Comparison of ENCODE assay signal across 10 cellular contexts in the genomic region with DNA sequence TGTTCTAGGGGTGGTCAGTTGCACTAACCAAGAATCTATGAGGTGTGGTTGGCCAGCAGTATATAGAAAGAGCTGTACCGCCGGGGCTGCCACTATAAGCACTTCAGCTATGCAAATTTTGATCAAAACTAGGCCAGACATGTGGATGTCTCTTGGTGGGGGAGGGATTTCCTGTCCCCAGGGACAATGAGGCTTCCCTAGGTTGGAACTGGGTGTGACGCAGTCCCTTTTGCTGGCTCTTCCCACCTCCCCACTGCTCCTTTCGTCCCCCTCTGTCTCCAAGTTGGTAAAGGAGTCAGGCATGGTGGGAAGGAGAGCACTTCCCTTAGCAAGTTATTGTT. TPM values are rescaled to one million over a fixed set of nuclear protein-coding genes. Genes with fewer than 3 reads are reported as not detected.
DNase-seq lines count a peak whose midpoint lies in the region; ATAC-seq, FAIRE-seq and TF ChIP-seq lines count a peak whose summit lies in the region.
"Had no signal": no experiment of that assay in that cellular context is flagged by ENCODE, and none has a peak within 500 bp of the region (broad histone marks: within the 10 kb centered on the region; RNA-seq: fewer than 3 reads in every experiment).

No MANE protein-coding gene starts in this region.

- intact Hi-C loops in K562 (cut with micrococcal nuclease): no loop called here

- WGBS in K562 (ENCODE audit: insufficient coverage, low coverage, missing lambda C conversion rate): 52% methylated on average over 4 of the region's 4 CpGs

- H4K20me1 ChIP-seq in K562 (replicated peaks; ENCODE audit: control insufficient read depth, insufficient read depth, low read length): no peaks in the 10 kb centered on the region

- H2AFZ ChIP-seq in K562 (ENCODE audit: low read depth, low read length): peak overlapping the region; percentile 78

- no peak for FAIRE-seq in K562 (lab: Jason Lieb, UNC)

- POLR2A ChIA-PET in K562 (lab: Yijun Ruan, JAX): interaction anchor here (1.2 to 2.2 kb wide), 2 partner anchors 13 to 245 kb away, joined by 4 to 19 read pairs; a partner anchor contains a TSS
- POLR2A ChIA-PET in GM10248 (lab: Yijun Ruan, JAX): no interaction called here

- TF ChIP-seq EP300 in K562 (IDR thresholded peaks at IDR 0.05; ENCODE audit: low read length): no peak

- peaks cover 19% of the 10 kb centered on the region; the same call in 2 of the 3 replicates for H3K36me3 ChIP-seq in K562 (ENCODE audit: control insufficient read depth, insufficient read depth, low read length)

- H3K9ac ChIP-seq in K562 (ENCODE audit: insufficient read depth in 1 of 2, low read depth in 2 of 2, low read length in 2 of 2): peak overlapping the region; percentile 38 to 82; a peak in 3 of 4 replicates

- H3K27me3 ChIP-seq in K562 (ENCODE audit: control insufficient read depth in 2 of 2, insufficient read depth in 2 of 2, low read length in 2 of 2): no peaks in the 10 kb centered on the region

- no peaks in the 10 kb centered on the region for H3K9me1 ChIP-seq in K562 (ENCODE audit: control insufficient read depth, insufficient read depth, low read length)

- CTCF ChIA-PET in K562 (lab: Yijun Ruan, JAX; ENCODE audit: low intra/inter-chr PET ratio) (no interaction called here), GM10248 (lab: Yijun Ruan, JAX) (interaction anchor here (1.2 kb wide), 1 partner anchor 13 kb away, joined by 4 read pairs; a partner anchor contains a TSS)

- ATAC-seq in HG03378 (IDR thresholded peaks at IDR 0.05; ENCODE audit: unreplicated experiment): peak; percentile 68
- ATAC-seq in K562: peak; percentile 60
- no peak for ATAC-seq in GM21825 (IDR thresholded peaks at IDR 0.05; ENCODE audit: unreplicated experiment)

- H3K27ac ChIP-seq in K562 (ENCODE audit: extremely low read depth, low read depth, low read length) (peak overlapping the region; percentile 61), substantia nigra (ENCODE audit: low read depth, low read length, poor library complexity, severe bottlenecking) (peak overlapping the region; percentile 82)
- H3K27ac ChIP-seq: 22Rv1 had no signal

- H3K9me3 ChIP-seq in K562 (replicated peaks; ENCODE audit: control insufficient read depth, insufficient read depth, low read depth, low read length): no peaks in the 10 kb centered on the region

- TF ChIP-seq RAD21 in K562 (CRISPR knock-in tag; conservative IDR thresholded peaks at IDR 0.05 in 1 of 2, IDR thresholded peaks at IDR 0.05 in 1 of 2): no peak

- H3K4me3 ChIP-seq in K562: no peak overlapping the region

- peak; percentile 34 for DNase-seq in NCI-H82 (lab: John Stamatoyannopoulos, UW)
- DNase-seq in NCI-H82 treated with DMSO at 0.1 percent for 48 hours (lab: John Stamatoyannopoulos, UW; ENCODE audit: unreplicated experiment): no peak
- peak in 2 of 4 experiments; percentile 29 to 47 for DNase-seq in K562 (ENCODE audit: extremely low read depth in 1 of 4, low spot score in 3 of 4)
- no peak for DNase-seq in substantia nigra (lab: John Stamatoyannopoulos, UW)
- DNase-seq in GM10248 (ENCODE audit: extremely low spot score): no peak
- DNase-seq in GM19240 (ENCODE audit: insufficient read length, low spot score): no peak
- DNase-seq: activated CD4-positive, alpha-beta T cell treated with anti-CD3 and anti-CD28 coated beads, Interleukin-2, amount 50 U/mL, for 4 hours had no signal

- TF ChIP-seq CTCF in K562 (IDR thresholded peaks at IDR 0.05 in 2 of 3, conservative IDR thresholded peaks at IDR 0.05 in 1 of 3; ENCODE audit: insufficient read depth in 2 of 3, low read depth in 1 of 3, low read length in 3 of 3) (no peak), GM10248 (IDR thresholded peaks at IDR 0.05; ENCODE audit: control extremely low read depth, extremely low read depth, low read depth, missing control alignments) (no peak)

- H3K4me1 ChIP-seq in K562 (replicated peaks in 1 of 2; ENCODE audit: control insufficient read depth in 2 of 2, insufficient read depth in 2 of 2, low read length in 2 of 2): peaks cover 22 to 43% of the 10 kb centered on the region in 2 experiments

- no TSS peak for BruUV-seq in K562 (replicated peaks; lab: Mats Ljungman, UMichigan)

- peak overlapping the region; percentile 67 for H3K4me2 ChIP-seq in K562 (ENCODE audit: insufficient read depth, low read length)

- H3K79me2 ChIP-seq in K562 (ENCODE audit: control insufficient read depth, insufficient read depth, low read length): peaks cover 14% of the 10 kb centered on the region; the same call in 2 of the 3 replicates

- in situ Hi-C loops in K562 (cut with MboI): no loop called here

- TF ChIP-seq POLR2A in K562 (conservative IDR thresholded peaks at IDR 0.05): 0 out of 2 replicates have a peak, but pooled peaks have one; percentile 24

TF ChIP-seq in K562, 482 proteins besides CTCF, POLR2A, EP300 and RAD21 (continues in another document):
- no peak for TF ChIP-seq SMARCC2 (IDR thresholded peaks at IDR 0.05; ENCODE audit: low read depth)
- no peak for TF ChIP-seq ZFPM2 (CRISPR knock-in tag; IDR thresholded peaks at IDR 0.05)
- TF ChIP-seq ZNF75A (CRISPR knock-in tag; IDR thresholded peaks at IDR 0.05): no peak
- no peak for TF ChIP-seq ASH1L (IDR thresholded peaks at IDR 0.05; ENCODE audit: borderline replicate concordance, low read depth, partially characterized antibody)
- no peak for TF ChIP-seq NR1H2 (CRISPR knock-in tag; IDR thresholded peaks at IDR 0.05)
- TF ChIP-seq, protein P1, sequence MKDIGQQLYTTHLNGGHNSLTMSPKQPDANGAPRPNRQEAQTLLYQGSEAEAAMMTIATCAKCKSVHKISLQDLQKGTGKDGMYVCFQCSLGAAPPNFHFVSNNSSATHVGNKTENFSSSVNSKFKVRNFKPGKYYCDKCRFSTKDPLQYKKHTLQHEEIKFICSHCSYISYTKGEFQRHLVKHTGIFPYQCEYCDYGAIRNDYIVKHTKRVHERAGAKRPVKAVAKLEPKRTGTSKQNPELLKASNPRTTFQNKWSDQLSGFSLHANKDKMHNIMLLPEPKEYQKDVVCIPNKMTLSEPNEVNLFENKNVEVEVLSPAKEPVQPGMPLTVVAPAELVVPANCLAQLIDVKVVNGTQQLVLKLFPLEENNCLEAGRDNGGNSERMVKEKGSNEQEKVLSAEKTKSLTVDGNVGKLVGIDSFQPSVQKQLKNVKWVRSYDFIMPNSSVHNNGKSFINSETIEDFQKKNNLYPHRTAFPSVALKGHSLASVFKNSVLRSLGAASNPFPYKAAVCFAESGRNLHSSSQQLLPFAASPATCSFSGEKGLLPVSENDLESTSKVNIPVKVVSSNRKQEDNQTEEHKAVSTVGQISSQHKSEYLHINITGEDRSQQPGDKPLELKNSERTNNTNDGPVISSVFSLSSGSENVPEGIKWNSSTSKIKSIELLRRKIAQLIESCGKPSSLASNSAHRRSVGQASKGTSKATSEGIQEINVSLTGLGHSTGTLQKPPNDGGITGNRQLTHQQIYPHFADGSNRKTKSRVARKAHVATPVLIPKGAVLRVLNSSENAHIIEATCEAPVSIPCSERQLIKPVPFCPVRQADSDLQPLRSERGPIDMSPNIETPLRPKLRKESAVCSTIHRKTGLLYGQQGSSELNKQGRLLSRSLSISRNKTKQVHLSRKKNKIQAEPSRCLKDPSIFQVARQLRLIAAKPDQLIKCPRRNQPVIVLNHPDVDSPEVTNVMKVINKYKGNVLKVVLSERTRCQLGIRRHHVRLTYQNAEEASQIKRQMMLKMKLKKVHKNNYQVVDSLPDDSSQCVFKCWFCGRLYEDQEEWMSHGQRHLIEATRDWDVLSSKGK (CRISPR knock-in tag; IDR thresholded peaks at IDR 0.05): no peak
- no peak for TF ChIP-seq SIN3A (IDR thresholded peaks at IDR 0.05; ENCODE audit: borderline replicate concordance in 2 of 2, control insufficient read depth in 1 of 2, low read depth in 2 of 2, low read length in 2 of 2)
- TF ChIP-seq HLTF (IDR thresholded peaks at IDR 0.05): no peak
- TF ChIP-seq ZNF12 (CRISPR knock-in tag; IDR thresholded peaks at IDR 0.05): no peak

RNA-seq across cellular contexts. Expression of a gene that starts 13.6 kb away (rescaled TPM):
- 59.4 and 127 TPM in 2 replicates for total RNA-seq in K562 (2011; cell fraction: chromatin; rRNA removed; ENCODE audit: low replicate concordance)
- 15.7 and 21.7 TPM in 2 replicates for total RNA-seq in K562 (2011; cell fraction: nucleolus; rRNA removed)
- total RNA-seq in K562 (2011; cell fraction: nucleoplasm; rRNA removed): 42.4 and 44.1 TPM in 2 replicates
- total RNA-seq in K562 (2014; rRNA removed) (17.9 and 22.7 TPM in 2 replicates), K562 (2014; rRNA removed; fragmentation: Illumina TruSeq; extraction: Trizol) (24.5 and 25.4 TPM in 2 replicates), K562 (2015; rRNA removed; fragmentation: Illumina TruSeq; extraction: Trizol) (26.6 and 32.6 TPM in 2 replicates), K562 (2021) (23.8 and 26.1 TPM in 2 replicates)
- polyA plus RNA-seq in K562 (2011; rRNA removed) (36.7 and 38.7 TPM in 2 replicates), K562 (2014; fragmentation: Illumina TruSeq; extraction: Trizol) (17.5 and 25.0 TPM in 2 replicates), K562 (2014; fragmentation: Nextera tagmentation; extraction: Ambion mirVana) (10 to 100 TPM; 21.6 to 29.6 TPM), K562 (2014; rRNA removed) (17.4 and 28.8 TPM in 2 replicates)
- polyA plus RNA-seq in K562 (2011; cell fraction: cytosol; rRNA removed): 17.0 and 20.6 TPM in 2 replicates
- 24.8 and 39.9 TPM in 2 replicates for polyA plus RNA-seq in K562 (2011; cell fraction: nucleus; rRNA removed)
- 17.8 and 30.1 TPM in 2 replicates for polyA plus RNA-seq in K562 (2012)
- 56.5 and 97.6 TPM in 2 replicates for polyA minus RNA-seq in K562 (2011; rRNA and poly(A)+ RNA removed)
- polyA minus RNA-seq in K562 (2011; cell fraction: cytosol; rRNA and poly(A)+ RNA removed): 11.2 and 20.3 TPM in 2 replicates
- polyA minus RNA-seq in K562 (2011; cell fraction: nucleus; rRNA and poly(A)+ RNA removed): 25.3 and 52.1 TPM in 2 replicates

RNA-seq across cellular contexts. Expression of a gene that starts 14.3 kb away (rescaled TPM):
- 77.5 and 254 TPM in 2 replicates for total RNA-seq in K562 (2011; cell fraction: chromatin; rRNA removed; ENCODE audit: low replicate concordance)
- 38.5 and 51.8 TPM in 2 replicates for total RNA-seq in K562 (2011; cell fraction: nucleolus; rRNA removed)
- 83.7 and 95.0 TPM in 2 replicates for total RNA-seq in K562 (2011; cell fraction: nucleoplasm; rRNA removed)
- total RNA-seq in K562 (2014; rRNA removed) (57.3 and 63.8 TPM in 2 replicates), K562 (2014; rRNA removed; fragmentation: Illumina TruSeq; extraction: Trizol) (89.0 and 102 TPM in 2 replicates), K562 (2015; rRNA removed; fragmentation: Illumina TruSeq; extraction: Trizol) (93.6 and 110 TPM in 2 replicates), K562 (2021) (73.6 and 82.0 TPM in 2 replicates)
- polyA plus RNA-seq in K562 (2011; rRNA removed) (94.4 and 104 TPM in 2 replicates), K562 (2014; fragmentation: Illumina TruSeq; extraction: Trizol) (58.0 and 68.5 TPM in 2 replicates), K562 (2014; fragmentation: Nextera tagmentation; extraction: Ambion mirVana) (10 to 100 TPM; 22.6 to 24.6 TPM), K562 (2014; rRNA removed) (47.2 and 53.6 TPM in 2 replicates)
- polyA plus RNA-seq in K562 (2011; cell fraction: cytosol; rRNA removed): 23.4 and 61.8 TPM in 2 replicates
- polyA plus RNA-seq in K562 (2011; cell fraction: nucleus; rRNA removed): 102 and 139 TPM in 2 replicates
- 34.8 and 35.9 TPM in 2 replicates for polyA plus RNA-seq in K562 (2012)
- 211 and 286 TPM in 2 replicates for polyA minus RNA-seq in K562 (2011; rRNA and poly(A)+ RNA removed)
- 54.7 and 83.7 TPM in 2 replicates for polyA minus RNA-seq in K562 (2011; cell fraction: cytosol; rRNA and poly(A)+ RNA removed)
- polyA minus RNA-seq in K562 (2011; cell fraction: nucleus; rRNA and poly(A)+ RNA removed): 128 and 283 TPM in 2 replicates
